39 cellular contexts compared by ENCODE assay signal in the genomic region with DNA sequence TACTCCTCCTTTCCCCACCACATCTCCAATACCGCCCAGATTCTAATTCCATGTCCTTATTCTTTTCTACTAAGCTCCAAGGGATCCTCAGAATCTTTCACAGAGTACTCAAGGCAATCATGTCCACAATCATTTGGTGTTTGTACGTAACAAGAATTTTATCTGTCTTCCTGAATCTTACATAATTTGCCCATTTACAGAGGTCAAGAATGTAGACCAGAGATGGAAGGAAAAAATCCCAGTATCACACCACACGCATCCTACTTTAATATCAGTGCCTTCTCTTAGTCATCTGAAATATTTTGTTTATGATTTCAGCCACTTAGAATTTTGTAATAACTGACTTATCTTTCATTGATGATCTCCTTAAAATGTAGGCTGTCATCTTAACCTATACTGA.
"Had no signal": no experiment of that assay in that cellular context is flagged by ENCODE, and none has a peak within 500 bp of the region (broad histone marks: within the 10 kb centered on the region; RNA-seq: fewer than 3 reads in every experiment).

No MANE protein-coding gene starts in this region.

- H3K27me3 ChIP-seq: ascending aorta, brain microvascular endothelial cell, breast epithelium, cardiac muscle cell had no signal

- H3K27ac Mint-ChIP-seq: activated B cell treated with CpG ODN at 0.5 μM for 24 hours; activated CD4-positive, alpha-beta memory T cell treated with anti-CD3 and anti-CD28 coated beads for 36 hours; activated CD4-positive, alpha-beta T cell treated with anti-CD3 and anti-CD28 coated beads, Interleukin-2, amount 10 ng/mL, durations not matched to agents 24 days and 14 days; activated CD8-positive, alpha-beta T cell treated with anti-CD3 and anti-CD28 coated beads for 36 hours; activated naive CD4-positive, alpha-beta T cell treated with anti-CD3 and anti-CD28 coated beads for 36 hours; activated naive CD4-positive, alpha-beta T cell treated with anti-CD3 and anti-CD28 coated beads, Interleukin-2, amount 50 U/mL, for 24 hours; activated naive CD8-positive, alpha-beta T cell; activated naive CD8-positive, alpha-beta T cell treated with anti-CD3 and anti-CD28 coated beads, Interleukin-2, amount 10 ng/mL, durations not matched to agents 7 days and 5 days; activated naive CD8-positive, alpha-beta T cell treated with anti-CD3 and anti-CD28 coated beads, Interleukin-2, amount 50 U/mL, for 24 hours; activated T-cell treated with anti-CD3 and anti-CD28 coated beads, Interleukin-2, amount 50 U/mL, for 72 hours; activated T-helper 1 cell treated with anti-CD3 and anti-CD28 coated beads, Interleukin-12 subunit alpha, Interleukin-12 subunit beta, Interleukin-2, Interleukin-4 antibody, amounts not matched to agents 30 ng/mL and 10 ng/mL and 1 ng/mL, durations not matched to agents 14 hours and 24 hours and 36 hours; activated T-helper 17 cell treated with anti-CD3 and anti-CD28 coated beads, Interleukin-2, amount 50 U/mL, for 72 hours; T-helper 1 cell treated with Interleukin-12 subunit alpha and Interleukin-12 subunit beta and Interleukin-4 antibody, amounts not matched to agents 30 μg/mL and 1 μg/mL, for 36 hours; T-helper 2 cell treated with Interferon-gamma antibody and Interleukin-4, amounts not matched to agents 5 μg/mL and 100 μg/mL, for 36 hours had no signal

- H3K36me3 Mint-ChIP-seq: activated CD4-positive, alpha-beta memory T cell treated with anti-CD3 and anti-CD28 coated beads for 36 hours; activated naive CD4-positive, alpha-beta T cell treated with anti-CD3 and anti-CD28 coated beads, Interleukin-2, amount 50 U/mL, for 24 hours; activated naive CD8-positive, alpha-beta T cell; activated naive CD8-positive, alpha-beta T cell treated with anti-CD3 and anti-CD28 coated beads, Interleukin-2, amount 10 ng/mL, durations not matched to agents 7 days and 5 days had no signal

- H3K27me3 Mint-ChIP-seq: activated B cell treated with CpG ODN at 0.5 μM for 24 hours; activated CD4-positive, alpha-beta memory T cell treated with anti-CD3 and anti-CD28 coated beads for 36 hours; activated CD4-positive, alpha-beta T cell treated with anti-CD3 and anti-CD28 coated beads, Interleukin-2, amount 10 ng/mL, durations not matched to agents 24 days and 14 days; activated CD8-positive, alpha-beta T cell treated with anti-CD3 and anti-CD28 coated beads for 36 hours; activated naive CD4-positive, alpha-beta T cell treated with anti-CD3 and anti-CD28 coated beads, Interleukin-2, amount 50 U/mL, for 24 hours; activated naive CD8-positive, alpha-beta T cell; activated naive CD8-positive, alpha-beta T cell treated with anti-CD3 and anti-CD28 coated beads, Interleukin-2, amount 10 ng/mL, durations not matched to agents 7 days and 5 days; activated naive CD8-positive, alpha-beta T cell treated with anti-CD3 and anti-CD28 coated beads, Interleukin-2, amount 50 U/mL, for 24 hours; activated T-helper 17 cell treated with anti-CD3 and anti-CD28 coated beads, Interleukin-2, amount 50 U/mL, for 72 hours; central memory CD8-positive, alpha-beta T cell had no signal

- H3K36me3 ChIP-seq: ascending aorta, brain microvascular endothelial cell, breast epithelium, cardiac muscle cell had no signal

- H3K4me1 Mint-ChIP-seq: activated B cell treated with CpG ODN at 0.5 μM for 24 hours; activated CD4-positive, alpha-beta T cell treated with anti-CD3 and anti-CD28 coated beads, Interleukin-2, amount 10 ng/mL, durations not matched to agents 24 days and 14 days; activated naive CD4-positive, alpha-beta T cell treated with anti-CD3 and anti-CD28 coated beads, Interleukin-2, amount 50 U/mL, for 24 hours; activated naive CD8-positive, alpha-beta T cell treated with anti-CD3 and anti-CD28 coated beads, Interleukin-2, amount 10 ng/mL, durations not matched to agents 7 days and 5 days; activated naive CD8-positive, alpha-beta T cell treated with anti-CD3 and anti-CD28 coated beads, Interleukin-2, amount 50 U/mL, for 24 hours; activated T-helper 17 cell treated with anti-CD3 and anti-CD28 coated beads, Interleukin-2, amount 50 U/mL, for 72 hours; central memory CD8-positive, alpha-beta T cell had no signal

- H3K27ac ChIP-seq: ascending aorta, brain microvascular endothelial cell, breast epithelium, cardiac muscle cell, VCaP had no signal

- DNase-seq: activated B cell treated with CpG ODN at 0.5 μM for 24 hours; activated CD4-positive, alpha-beta memory T cell treated with anti-CD3 and anti-CD28 coated beads for 36 hours; activated CD4-positive, alpha-beta T cell treated with anti-CD3 and anti-CD28 coated beads for 4 hours; activated CD4-positive, alpha-beta T cell treated with anti-CD3 and anti-CD28 coated beads, Interleukin-2, amount 10 ng/mL, durations not matched to agents 24 days and 14 days; activated CD4-positive, alpha-beta T cell treated with anti-CD3 and anti-CD28 coated beads, Interleukin-2, amount 50 U/mL, for 1 hour; activated CD4-positive, alpha-beta T cell treated with anti-CD3 and anti-CD28 coated beads, Interleukin-2, amount 50 U/mL, for 4 hours; activated CD4-positive, CD25-positive, alpha-beta regulatory T cell treated with anti-CD3 and anti-CD28 coated beads, Interleukin-2, amount 50 U/mL, for 72 hours; activated CD8-positive, alpha-beta memory T cell treated with anti-CD3 and anti-CD28 coated beads, Interleukin-2, amount 50 U/mL, for 4 hours; activated CD8-positive, alpha-beta T cell treated with anti-CD3 and anti-CD28 coated beads for 36 hours; activated effector memory CD4-positive, alpha-beta T cell treated with anti-CD3 and anti-CD28 coated beads, Interleukin-2, amount 50 U/mL, for 16 hours; activated gamma-delta T cell treated with Interleukin-2 at 50 U/mL for 16 hours; activated naive CD4-positive, alpha-beta T cell; activated naive CD4-positive, alpha-beta T cell treated with anti-CD3 and anti-CD28 coated beads for 36 hours; activated naive CD8-positive, alpha-beta T cell treated with anti-CD3 and anti-CD28 coated beads, Interleukin-2, amount 10 ng/mL, durations not matched to agents 7 days and 5 days; activated naive CD8-positive, alpha-beta T cell treated with anti-CD3 and anti-CD28 coated beads, Interleukin-2, amount 50 U/mL, for 24 hours; activated T-cell treated with anti-CD3 and anti-CD28 coated beads for 4 hours; activated T-cell treated with anti-CD3 and anti-CD28 coated beads, Interleukin-2, amount 50 U/mL, for 1 hour; activated T-cell treated with anti-CD3 and anti-CD28 coated beads, Interleukin-2, amount 50 U/mL, for 4 hours; activated T-cell treated with anti-CD3 and anti-CD28 coated beads, Interleukin-2, amount 50 U/mL, for 72 hours; amygdala; anterior cingulate cortex; brain microvascular endothelial cell; caudate nucleus; cerebellar nuclear complex; T-helper 1 cell; T-helper 2 cell; T-helper 9 cell had no signal

- H3K4me3 ChIP-seq: ascending aorta, breast epithelium, cardiac muscle cell had no signal

- H3K9me3 Mint-ChIP-seq: activated naive CD4-positive, alpha-beta T cell treated with anti-CD3 and anti-CD28 coated beads, Interleukin-2, amount 50 U/mL, for 24 hours; activated naive CD8-positive, alpha-beta T cell treated with anti-CD3 and anti-CD28 coated beads, Interleukin-2, amount 50 U/mL, for 24 hours; T-helper 1 cell treated with Interleukin-12 subunit alpha and Interleukin-12 subunit beta and Interleukin-4 antibody, amounts not matched to agents 30 μg/mL and 1 μg/mL, for 36 hours had no signal

- H3K4me3 Mint-ChIP-seq: activated B cell treated with CpG ODN at 0.5 μM for 24 hours; activated CD4-positive, alpha-beta memory T cell treated with anti-CD3 and anti-CD28 coated beads for 36 hours; activated CD4-positive, alpha-beta T cell treated with anti-CD3 and anti-CD28 coated beads, Interleukin-2, amount 10 ng/mL, durations not matched to agents 24 days and 14 days; activated CD8-positive, alpha-beta T cell treated with anti-CD3 and anti-CD28 coated beads for 36 hours; activated naive CD4-positive, alpha-beta T cell treated with anti-CD3 and anti-CD28 coated beads for 36 hours; activated naive CD4-positive, alpha-beta T cell treated with anti-CD3 and anti-CD28 coated beads, Interleukin-2, amount 50 U/mL, for 24 hours; activated naive CD8-positive, alpha-beta T cell; activated naive CD8-positive, alpha-beta T cell treated with anti-CD3 and anti-CD28 coated beads, Interleukin-2, amount 10 ng/mL, durations not matched to agents 7 days and 5 days; activated naive CD8-positive, alpha-beta T cell treated with anti-CD3 and anti-CD28 coated beads, Interleukin-2, amount 50 U/mL, for 24 hours; activated T-cell treated with anti-CD3 and anti-CD28 coated beads, Interleukin-2, amount 50 U/mL, for 4 hours; activated T-cell treated with anti-CD3 and anti-CD28 coated beads, Interleukin-2, amount 50 U/mL, for 72 hours; activated T-helper 1 cell treated with anti-CD3 and anti-CD28 coated beads, Interleukin-12 subunit alpha, Interleukin-12 subunit beta, Interleukin-2, Interleukin-4 antibody, amounts not matched to agents 30 ng/mL and 10 ng/mL and 1 ng/mL, durations not matched to agents 14 hours and 24 hours and 36 hours; activated T-helper 17 cell treated with anti-CD3 and anti-CD28 coated beads, Interleukin-2, amount 50 U/mL, for 72 hours; central memory CD8-positive, alpha-beta T cell; T-helper 1 cell treated with Interleukin-12 subunit alpha and Interleukin-12 subunit beta and Interleukin-4 antibody, amounts not matched to agents 30 μg/mL and 1 μg/mL, for 36 hours; T-helper 2 cell treated with Interferon-gamma antibody and Interleukin-4, amounts not matched to agents 5 μg/mL and 100 μg/mL, for 36 hours had no signal

- FAIRE-seq: TTC549 had no signal

- H3K4me1 ChIP-seq: ascending aorta, breast epithelium had no signal
